Comparison of ENCODE assay signal across 10 cellular contexts in the genomic region with DNA sequence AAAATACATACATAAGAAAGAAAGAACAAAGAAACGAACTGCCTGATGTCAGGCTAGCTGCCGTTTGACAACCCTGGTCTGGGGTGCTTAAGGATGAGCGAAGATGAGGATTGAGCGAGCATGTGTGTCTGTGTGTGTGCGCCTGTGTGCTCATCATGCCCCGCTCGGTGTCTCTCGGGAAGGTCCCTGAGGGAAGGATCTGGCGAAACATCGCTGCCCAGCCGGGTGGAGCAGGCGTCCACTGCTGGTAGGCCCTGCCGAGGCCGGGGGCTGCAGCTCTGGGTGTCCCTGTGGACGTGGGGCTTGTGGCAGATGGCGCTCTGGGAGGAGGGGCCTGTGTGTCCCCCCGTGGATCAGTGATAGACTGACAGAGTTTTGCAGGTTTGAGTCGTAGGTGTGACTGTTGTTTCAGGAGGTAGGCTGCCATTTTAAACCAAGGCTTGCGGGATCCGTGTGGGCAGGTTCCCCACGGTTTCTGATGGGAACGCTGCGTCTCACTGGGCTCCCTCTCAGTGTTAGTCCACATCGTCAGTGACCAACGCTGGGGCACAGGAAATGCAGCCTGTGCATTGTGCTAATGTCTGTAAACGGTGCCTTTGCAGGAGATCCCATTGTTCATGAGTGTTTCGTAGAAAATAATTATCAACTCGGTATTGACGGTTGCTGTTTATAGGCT. TPM values are rescaled to one million over a fixed set of nuclear protein-coding genes. Genes with fewer than 3 reads are reported as not detected.
A peak's percentile ranks its signal among the peaks of the same experiment; 100 is the strongest.
DNase-seq lines count a peak whose midpoint lies in the region; ATAC-seq, FAIRE-seq and TF ChIP-seq lines count a peak whose summit lies in the region.
"Had no signal": no experiment of that assay in that cellular context is flagged by ENCODE, and none has a peak within 500 bp of the region (broad histone marks: within the 10 kb centered on the region; RNA-seq: fewer than 3 reads in every experiment).

No MANE protein-coding gene starts in this region.

- peaks cover 54% of the 10 kb centered on the region; the same call in 1 of the 2 replicates for H3K79me2 ChIP-seq in H9 (ENCODE audit: insufficient read depth, low read length)

- no peak overlapping the region for H3K23ac ChIP-seq in H9 (ENCODE audit: insufficient read length, low read depth, low read length)

- DNase-seq in H9 (no peak), adipocyte (ENCODE audit: low read depth) (no peak), kidney (peak; percentile 72), stomach (no peak), NCI-H1436 (lab: John Stamatoyannopoulos, UW) (no peak), adrenal gland (no peak)
- no peak for DNase-seq in activated CD8-positive, alpha-beta memory T cell treated with anti-CD3 and anti-CD28 coated beads, Interleukin-2, amount 10 ng/mL, durations not matched to agents 7 days and 5 days
- DNase-seq: activated naive CD8-positive, alpha-beta T cell treated with anti-CD3 and anti-CD28 coated beads, Interleukin-2, amount 50 U/mL, for 24 hours; effector memory CD4-positive, alpha-beta T cell; NCI-H1105 had no signal

- no peak overlapping the region for H2BK12ac ChIP-seq in H9 (ENCODE audit: insufficient read length, low read depth, low read length)

- no peaks in the 10 kb centered on the region for H4K20me1 ChIP-seq in H9 (ENCODE audit: control insufficient read depth, insufficient read depth, insufficient read length)

- H3K4me3 ChIP-seq in adipocyte (ENCODE audit: low read length) (peak overlapping the region; percentile 46), kidney (ENCODE audit: low read length in 2 of 2) (no peak overlapping the region), stomach (no peak overlapping the region), adrenal gland (no peak overlapping the region)

- H3K27me3 Mint-ChIP-seq in H9 (ENCODE audit: low read depth) = no peaks in the 10 kb centered on the region
- H3K27me3 Mint-ChIP-seq in activated CD8-positive, alpha-beta memory T cell treated with anti-CD3 and anti-CD28 coated beads, Interleukin-2, amount 10 ng/mL, durations not matched to agents 7 days and 5 days = no peaks in the 10 kb centered on the region
- H3K27me3 Mint-ChIP-seq: activated naive CD8-positive, alpha-beta T cell treated with anti-CD3 and anti-CD28 coated beads, Interleukin-2, amount 50 U/mL, for 24 hours had no signal

- peak overlapping the region in 2 of 3 experiments; percentile 69 to 81; a peak in 5 of 7 replicates for H3K27ac Mint-ChIP-seq in H9
- no peak overlapping the region for H3K27ac Mint-ChIP-seq in activated CD8-positive, alpha-beta memory T cell treated with anti-CD3 and anti-CD28 coated beads, Interleukin-2, amount 10 ng/mL, durations not matched to agents 7 days and 5 days
- H3K27ac Mint-ChIP-seq: activated naive CD8-positive, alpha-beta T cell treated with anti-CD3 and anti-CD28 coated beads, Interleukin-2, amount 50 U/mL, for 24 hours had no signal

- peaks cover 13% of the 10 kb centered on the region for H3K79me1 ChIP-seq in H9 (ENCODE audit: insufficient read depth, low read depth, low read length, poor library complexity, severe bottlenecking)

- H3K4me1 ChIP-seq in H9 (ENCODE audit: insufficient read depth, low read length) (peaks cover 5% of the 10 kb centered on the region; the same call in 1 of the 2 replicates), adipocyte (ENCODE audit: control insufficient read depth, insufficient read depth, low read length) (peaks cover 48% of the 10 kb centered on the region), kidney (ENCODE audit: control insufficient read depth in 1 of 2, insufficient read depth in 1 of 2, low read depth in 1 of 2, low read length in 2 of 2) (peaks cover 6 to 38% of the 10 kb centered on the region in 2 donors), stomach (peaks cover 47 to 92% (median 67%) of the 10 kb centered on the region in 4 donors), adrenal gland (replicated peaks in 1 of 2) (peaks cover 11 to 48% of the 10 kb centered on the region in 2 donors)

- TF ChIP-seq CTCF in H9 (conservative IDR thresholded peaks at IDR 0.05) (no peak), kidney (IDR thresholded peaks at IDR 0.05; ENCODE audit: borderline replicate concordance, extremely low read depth, insufficient read depth) (no peak), stomach (IDR thresholded peaks at IDR 0.05) (no peak), adrenal gland (IDR thresholded peaks at IDR 0.05) (no peak)

- CTCF ChIA-PET in activated CD8-positive, alpha-beta memory T cell treated with anti-CD3 and anti-CD28 coated beads, Interleukin-2, amount 10 ng/mL, durations not matched to agents 7 days and 5 days (lab: Charles Lee) = interaction anchor here (2.3 kb wide), 1 partner anchor 9 kb away, joined by 8 read pairs; no protein-coding TSS in a partner anchor

- intact Hi-C loops in kidney (cut with DNase I) (no loop called here), stomach (cut with DNase I; ENCODE audit: low total_unique reads) (no loop called here), adrenal gland (cut with DNase I) (no loop called here)

- no peak overlapping the region for H2AK5ac ChIP-seq in H9 (ENCODE audit: insufficient read length, low read length)

- H3K36me3 ChIP-seq in adipocyte (ENCODE audit: control insufficient read depth, insufficient read depth, low read length, severe bottlenecking) (no peaks in the 10 kb centered on the region), kidney (ENCODE audit: control insufficient read depth in 1 of 2, insufficient read depth in 2 of 2, low read length in 2 of 2) (no peaks in the 10 kb centered on the region), stomach (peaks cover 0 to 13% (median 5%) of the 10 kb centered on the region in 4 donors), adrenal gland (replicated peaks in 1 of 2) (no peaks in the 10 kb centered on the region)

- H3K4me2 ChIP-seq in H9 (ENCODE audit: insufficient read depth, insufficient read length, low read length) = no peak overlapping the region

- no peaks in the 10 kb centered on the region for H3K9me3 Mint-ChIP-seq in H9
- no peaks in the 10 kb centered on the region for H3K9me3 Mint-ChIP-seq in activated CD8-positive, alpha-beta memory T cell treated with anti-CD3 and anti-CD28 coated beads, Interleukin-2, amount 10 ng/mL, durations not matched to agents 7 days and 5 days (ENCODE audit: low read depth)
- H3K9me3 Mint-ChIP-seq: activated naive CD8-positive, alpha-beta T cell treated with anti-CD3 and anti-CD28 coated beads, Interleukin-2, amount 50 U/mL, for 24 hours had no signal

- H3T11ph ChIP-seq in H9 (ENCODE audit: low read length) = no peak overlapping the region

- no peak for ATAC-seq in activated CD8-positive, alpha-beta memory T cell treated with anti-CD3 and anti-CD28 coated beads, Interleukin-2, amount 10 ng/mL, durations not matched to agents 7 days and 5 days
- ATAC-seq: activated naive CD8-positive, alpha-beta T cell treated with anti-CD3 and anti-CD28 coated beads, Interleukin-2, amount 50 U/mL, for 24 hours had no signal

- peaks cover 4 to 29% (median 9%) of the 10 kb centered on the region in 3 experiments for H3K36me3 Mint-ChIP-seq in H9 (ENCODE audit: insufficient read depth in 1 of 3, low read depth in 3 of 3)
- no peaks in the 10 kb centered on the region for H3K36me3 Mint-ChIP-seq in activated CD8-positive, alpha-beta memory T cell treated with anti-CD3 and anti-CD28 coated beads, Interleukin-2, amount 10 ng/mL, durations not matched to agents 7 days and 5 days

- peaks cover 55 to 57% of the 10 kb centered on the region in 2 experiments for H3K4me1 Mint-ChIP-seq in H9
- H3K4me1 Mint-ChIP-seq in activated CD8-positive, alpha-beta memory T cell treated with anti-CD3 and anti-CD28 coated beads, Interleukin-2, amount 10 ng/mL, durations not matched to agents 7 days and 5 days = peaks cover 10% of the 10 kb centered on the region

- H3K18ac ChIP-seq in H9 (ENCODE audit: insufficient read length, low read depth, low read length) = no peak overlapping the region

- no peak overlapping the region for H2BK120ac ChIP-seq in H9 (ENCODE audit: low read depth, low read length, poor library complexity, severe bottlenecking)

- no CpG with 5 or more reads among the region's 29 CpGs for WGBS in H9 (ENCODE audit: extremely low coverage, insufficient read length, low lambda C conversion rate)
- WGBS in stomach, 5 donors = 69 to 79% (median 74%) methylated on average over 25 to 29 of the region's 29 CpGs
- WGBS in adrenal gland, 4 donors = 76 to 88% (median 80%) methylated on average over 19 to 29 of the region's 29 CpGs

- no peak for TF ChIP-seq EP300 in stomach (IDR thresholded peaks at IDR 0.05)

- no peak overlapping the region; a peak in 1 of 5 replicates for H3K4me3 Mint-ChIP-seq in H9
- no peak overlapping the region for H3K4me3 Mint-ChIP-seq in activated CD8-positive, alpha-beta memory T cell treated with anti-CD3 and anti-CD28 coated beads, Interleukin-2, amount 10 ng/mL, durations not matched to agents 7 days and 5 days
- H3K4me3 Mint-ChIP-seq: activated naive CD8-positive, alpha-beta T cell treated with anti-CD3 and anti-CD28 coated beads, Interleukin-2, amount 50 U/mL, for 24 hours had no signal

- H3K9me3 ChIP-seq in H9 (ENCODE audit: control insufficient read depth, low read depth, low read length) (no peaks in the 10 kb centered on the region), adipocyte (ENCODE audit: control insufficient read depth, low read length) (no peaks in the 10 kb centered on the region), kidney (ENCODE audit: control insufficient read depth in 1 of 2, low read length in 2 of 2) (no peaks in the 10 kb centered on the region), stomach (no peaks in the 10 kb centered on the region), adrenal gland (replicated peaks in 1 of 3) (no peaks in the 10 kb centered on the region)

- no peak overlapping the region for H2BK15ac ChIP-seq in H9 (ENCODE audit: low read depth, low read length)

- no peak overlapping the region for H4K8ac ChIP-seq in H9 (replicated peaks; ENCODE audit: insufficient read length, low read depth, low read length)

- no peak overlapping the region for H4K5ac ChIP-seq in H9 (ENCODE audit: insufficient read length, low read depth, low read length)

- H3K56ac ChIP-seq in H9 (ENCODE audit: insufficient read length, low read depth, low read length) = no peak overlapping the region

- TF ChIP-seq POLR2A in stomach (IDR thresholded peaks at IDR 0.05) (no peak), adrenal gland (IDR thresholded peaks at IDR 0.05) (no peak)

- H2AFZ ChIP-seq in H9 (ENCODE audit: low read length) = no peak overlapping the region

- FAIRE-seq in kidney (lab: Jason Lieb, UNC) = no peak

- no peak overlapping the region for H2BK5ac ChIP-seq in H9 (ENCODE audit: insufficient read length, low read length)

- H4K91ac ChIP-seq in H9 (ENCODE audit: insufficient read length, low read depth, low read length) = no peak overlapping the region

- H3K27me3 ChIP-seq in H9 (ENCODE audit: insufficient read depth, low read length) = no peaks in the 10 kb centered on the region
- no peaks in the 10 kb centered on the region for H3K27me3 ChIP-seq in adipocyte (replicated peaks; ENCODE audit: control insufficient read depth, insufficient read depth, low read length)
- H3K27me3 ChIP-seq in stomach = no peaks in the 10 kb centered on the region
- no peaks in the 10 kb centered on the region for H3K27me3 ChIP-seq in adrenal gland

- no peak overlapping the region for H3K4ac ChIP-seq in H9 (ENCODE audit: low read depth, low read length)

- H3K23me2 ChIP-seq in H9 (ENCODE audit: insufficient read length, low read depth, low read length, poor library complexity, severe bottlenecking) = no peaks in the 10 kb centered on the region

- no peak overlapping the region for H2BK20ac ChIP-seq in H9 (ENCODE audit: low read depth, low read length, poor library complexity, severe bottlenecking)

- H3K9ac ChIP-seq in H9 (ENCODE audit: extremely low read depth, insufficient read length, low read length) = no peak overlapping the region
- peak overlapping the region; percentile 79 for H3K9ac ChIP-seq in adipocyte (ENCODE audit: low read length)
- H3K9ac ChIP-seq in kidney (ENCODE audit: low read length in 2 of 2) = no peak overlapping the region

- no peak overlapping the region for H3K27ac ChIP-seq in H9 (ENCODE audit: insufficient read length, low read depth, low read length)
- H3K27ac ChIP-seq in kidney (ENCODE audit: low read depth in 2 of 2, low read length in 2 of 2) = peak overlapping the region in 1 of 2 donors; percentile 29
- peak overlapping the region; percentile 26 to 93 (median 57) for H3K27ac ChIP-seq in stomach
- peak overlapping the region in 2 of 5 donors; percentile 40 to 55 for H3K27ac ChIP-seq in adrenal gland

- H3K14ac ChIP-seq in H9 (ENCODE audit: insufficient read depth, low read length) = no peak overlapping the region

RNA-seq across cellular contexts. Expression of a gene that starts 5.9 kb away (rescaled TPM):
- total RNA-seq in H9 (2021) (105 and 118 TPM in 2 replicates), kidney (168 TPM), stomach (100 to 1,000 TPM; 103 to 242 (median 159) TPM), adrenal gland (100 to 1,000 TPM in 4 of 8 donors, 10 to 100 TPM in 4; 79.1 to 122 (median 99.9) TPM)
- polyA plus RNA-seq in kidney (ENCODE audit: insufficient read depth, low read depth, low replicate concordance) (40.4 TPM), stomach (10 to 100 TPM; 15.9 to 58.9 (median 21.7) TPM), adrenal gland (100 to 1,000 TPM in 2 of 3 donors, 10 to 100 TPM in 1; 28.7 to 114 (median 105) TPM)
- 10 to 100 TPM; 41.4 to 46.3 TPM for total RNA-seq in activated CD8-positive, alpha-beta memory T cell treated with anti-CD3 and anti-CD28 coated beads, Interleukin-2, amount 10 ng/mL, durations not matched to agents 7 days and 5 days

RNA-seq across cellular contexts. Expression of a gene that starts 50.0 kb away (rescaled TPM):
- 70.2 and 75.1 TPM in 2 replicates for total RNA-seq in H9 (2021)
- 44.8 TPM for total RNA-seq in kidney
- 80.8 TPM for polyA plus RNA-seq in kidney (ENCODE audit: insufficient read depth, low read depth, low replicate concordance)
- 100 to 1,000 TPM in 1 of 5 donors, 10 to 100 TPM in 4; 22.4 to 140 (median 40.1) TPM for total RNA-seq in stomach
- 10 to 100 TPM; 34.4 to 53.2 (median 53.0) TPM for polyA plus RNA-seq in stomach
- 10 to 100 TPM; 38.0 to 39.2 TPM for total RNA-seq in activated CD8-positive, alpha-beta memory T cell treated with anti-CD3 and anti-CD28 coated beads, Interleukin-2, amount 10 ng/mL, durations not matched to agents 7 days and 5 days
- 100 to 1,000 TPM in 1 of 8 donors, 10 to 100 TPM in 7; 44.7 to 190 (median 69.1) TPM for total RNA-seq in adrenal gland
- polyA plus RNA-seq in adrenal gland = 100 to 1,000 TPM in 2 of 3 donors, 10 to 100 TPM in 1; 38.3 to 166 (median 164) TPM
